ENCODE assay signal across 8 cellular contexts in genomic region chr11:118791015-118791960, GRCh38. TPM values are rescaled to one million over a fixed set of nuclear protein-coding genes. Genes with fewer than 3 reads are reported as not detected.
DNase-seq lines count a peak whose midpoint lies in the region; ATAC-seq and TF ChIP-seq lines count a peak whose summit lies in the region.

DDX6 (minus strand) TSS chr11:118791164; CDS start chr11:118786251, 4,913 bp downstream.

- in situ Hi-C loops in SK-MEL-5 (cut with HindIII; ENCODE audit: low pct_unique_long_range_greater_than_20kb, low sequenced_read_pairs), result loop anchor here (10.0 kb wide), 1 partner anchor 86 kb away; no protein-coding TSS in a partner anchor

- H3K27me3 ChIP-seq in GM23338 (ENCODE audit: insufficient read depth), result no peaks in the 10 kb centered on the region
- H3K27me3 ChIP-seq in MM.1S (replicated peaks; ENCODE audit: insufficient read depth, low read length), result no peaks in the 10 kb centered on the region
- H3K27me3 ChIP-seq in neuronal stem cell (ENCODE audit: control insufficient read depth in 3 of 3, insufficient read depth in 3 of 3, low read depth in 1 of 3, low read length in 3 of 3), result no peaks in the 10 kb centered on the region

- peak within 1 kb of the TSS; percentile 99 for H3K9ac ChIP-seq in MM.1S (ENCODE audit: low read length)
- H3K9ac ChIP-seq in neuronal stem cell (ENCODE audit: low read depth, low read length, poor library complexity), result peak within 1 kb of the TSS; percentile 99

- H3K36me3 Mint-ChIP-seq in GM23338 (ENCODE audit: low read depth), result peaks cover 18% of the 10 kb centered on the region

- peaks cover 14% of the 10 kb centered on the region for H3K27me3 Mint-ChIP-seq in GM23338 (ENCODE audit: insufficient read depth, low read depth, poor library complexity)

- H3K4me1 ChIP-seq in GM23338 (ENCODE audit: insufficient read depth) (peaks cover 26% of the 10 kb centered on the region), MM.1S (ENCODE audit: low read length) (peaks cover 24% of the 10 kb centered on the region), neuronal stem cell (ENCODE audit: control insufficient read depth in 2 of 2, insufficient read depth in 1 of 2, low read depth in 1 of 2, low read length in 2 of 2) (peaks cover 6 to 9% of the 10 kb centered on the region in 2 donors)

- H3K27ac ChIP-seq in GM23338 (ENCODE audit: low read depth), result peak within 1 kb of the TSS; percentile 99
- peak within 1 kb of the TSS; percentile 93 for H3K27ac ChIP-seq in MM.1S (ENCODE audit: low read length)
- peak within 1 kb of the TSS; percentile 95 for H3K27ac ChIP-seq in neuronal stem cell (replicated peaks; ENCODE audit: low read length)

- H3K9me3 ChIP-seq in MM.1S (replicated peaks; ENCODE audit: insufficient read depth, low read length) (no peaks in the 10 kb centered on the region), neuronal stem cell (replicated peaks in 1 of 2; ENCODE audit: control insufficient read depth in 2 of 2, insufficient read depth in 1 of 2, low read depth in 1 of 2, low read length in 2 of 2) (peaks cover 0 to 2% of the 10 kb centered on the region in 2 donors)

- H2BK15ac ChIP-seq in neuronal stem cell (ENCODE audit: low read length), result peak within 1 kb of the TSS; percentile 92

- peak within 1 kb of the TSS; percentile 98 for H3K4me3 Mint-ChIP-seq in GM23338

- H3K79me1 ChIP-seq in neuronal stem cell (ENCODE audit: low read depth, low read length), result peaks cover 4% of the 10 kb centered on the region

- peaks cover 31% of the 10 kb centered on the region for H4K20me1 ChIP-seq in GM23338 (replicated peaks; ENCODE audit: insufficient read depth)
- peaks cover 15% of the 10 kb centered on the region for H4K20me1 ChIP-seq in MM.1S (ENCODE audit: insufficient read depth, low read length)

- H2BK120ac ChIP-seq in neuronal stem cell (ENCODE audit: low read depth, low read length), result peak within 1 kb of the TSS; percentile 99

- peak within 1 kb of the TSS; percentile 92 for H4K8ac ChIP-seq in neuronal stem cell (ENCODE audit: low read depth, low read length)

- H3K9me2 ChIP-seq in GM23338 (ENCODE audit: insufficient read depth) (no peaks in the 10 kb centered on the region), MM.1S (replicated peaks; ENCODE audit: insufficient read depth, low read length) (no peaks in the 10 kb centered on the region)

- no CpG with 5 or more reads among the region's 94 CpGs for WGBS in neuronal stem cell (ENCODE audit: extremely low coverage in 2 of 2, insufficient read length in 2 of 2, insufficient replicate concordance in 1 of 2), 2 donors

- H3K36me3 ChIP-seq in GM23338 (ENCODE audit: insufficient read depth), result no peaks in the 10 kb centered on the region
- H3K36me3 ChIP-seq in MM.1S (replicated peaks; ENCODE audit: insufficient read depth, low read length), result no peaks in the 10 kb centered on the region; the same call in 1 of the 2 replicates
- H3K36me3 ChIP-seq in neuronal stem cell (replicated peaks in 1 of 2; ENCODE audit: control insufficient read depth in 2 of 2, insufficient read depth in 2 of 2, low read length in 2 of 2), result peaks cover 0 to 15% of the 10 kb centered on the region in 2 donors

- H4K91ac ChIP-seq in neuronal stem cell (ENCODE audit: low read depth, low read length, poor library complexity), result peak within 1 kb of the TSS; percentile 99

- DNase-seq in DMS153 (lab: John Stamatoyannopoulos, UW) (peak; percentile 82), GM23338 (ENCODE audit: low spot score) (peak; percentile 88), MM.1S (peak; percentile 80), SK-MEL-5 (ENCODE audit: low read depth, low spot score) (peak; percentile 68), foreskin melanocyte (peak; percentile 65), neuronal stem cell (ENCODE audit: low spot score) (peak; percentile 79), stromal cell of bone marrow (ENCODE audit: low read depth) (peak; percentile 80)
- peak; percentile 91 for DNase-seq in activated naive CD4-positive, alpha-beta T cell treated with Interleukin-2 at 50 U/mL for 16 hours

- H2AK5ac ChIP-seq in neuronal stem cell (ENCODE audit: low read depth, low read length), result peak within 1 kb of the TSS; percentile 98

- H3K14ac ChIP-seq in neuronal stem cell (ENCODE audit: low read length), result peak within 1 kb of the TSS; percentile 97

- H3F3A ChIP-seq in GM23338 (replicated peaks; ENCODE audit: low read depth) (no peaks in the 10 kb centered on the region), MM.1S (ENCODE audit: insufficient read depth, low read length) (peaks cover 32% of the 10 kb centered on the region)

- TF ChIP-seq CTCF in GM23338 (conservative IDR thresholded peaks at IDR 0.05; ENCODE audit: low read depth in 2 of 2) (peak in 1 of 2 experiments; percentile 48; a peak in 3 of 4 replicates), MM.1S (IDR thresholded peaks at IDR 0.05; ENCODE audit: low read length) (peak; percentile 32)

- H3K4me3 ChIP-seq in GM23338 (peak within 1 kb of the TSS; percentile 97), MM.1S (ENCODE audit: low read length) (peak within 1 kb of the TSS; percentile 83), neuronal stem cell (ENCODE audit: low read length in 2 of 2) (peak within 1 kb of the TSS; percentile 91 to 99)

- peak within 1 kb of the TSS; percentile 98 for H2BK5ac ChIP-seq in neuronal stem cell (ENCODE audit: low read length)

- peak within 1 kb of the TSS; percentile 100 for H3K18ac ChIP-seq in neuronal stem cell (ENCODE audit: low read length)

- H3K9me3 Mint-ChIP-seq in GM23338, result no peaks in the 10 kb centered on the region; the same call in 2 of the 3 replicates

- H3K27ac Mint-ChIP-seq in GM23338, result peak within 1 kb of the TSS; percentile 99

- H3K79me2 ChIP-seq in GM23338 (replicated peaks; ENCODE audit: insufficient read depth) (peaks cover 50% of the 10 kb centered on the region), MM.1S (ENCODE audit: low read length) (peaks cover 59% of the 10 kb centered on the region)

- H3K4me2 ChIP-seq in GM23338 (peak within 1 kb of the TSS; percentile 78), MM.1S (ENCODE audit: low read depth, low read length) (peak within 1 kb of the TSS; percentile 90), neuronal stem cell (ENCODE audit: insufficient read depth, low read length, poor library complexity, severe bottlenecking) (peak within 1 kb of the TSS; percentile 84)

- peak; percentile 64 for ATAC-seq in GM23338

- peak within 1 kb of the TSS; percentile 83; the same call in 1 of the 2 replicates for H2AFZ ChIP-seq in GM23338
- H2AFZ ChIP-seq in MM.1S (ENCODE audit: low read length), result peak within 1 kb of the TSS; percentile 60
- peak within 1 kb of the TSS; percentile 96 for H2AFZ ChIP-seq in neuronal stem cell (ENCODE audit: low read length)

- peak within 1 kb of the TSS; percentile 97 for H3K4ac ChIP-seq in neuronal stem cell (ENCODE audit: low read length)

- peaks cover 23% of the 10 kb centered on the region for H3K4me1 Mint-ChIP-seq in GM23338

- no peak within 1 kb of the TSS for H2BK12ac ChIP-seq in neuronal stem cell (ENCODE audit: low read length)

- H3K23ac ChIP-seq in neuronal stem cell (ENCODE audit: low read depth, low read length, poor library complexity), result peak within 1 kb of the TSS; percentile 97

TF ChIP-seq in GM23338, 12 proteins besides CTCF, POLR2A, EP300 and RAD21 (continues in another document):
- TF ChIP-seq JUNB (IDR thresholded peaks at IDR 0.05; ENCODE audit: unreplicated experiment), result no peak
- TF ChIP-seq, protein P1, sequence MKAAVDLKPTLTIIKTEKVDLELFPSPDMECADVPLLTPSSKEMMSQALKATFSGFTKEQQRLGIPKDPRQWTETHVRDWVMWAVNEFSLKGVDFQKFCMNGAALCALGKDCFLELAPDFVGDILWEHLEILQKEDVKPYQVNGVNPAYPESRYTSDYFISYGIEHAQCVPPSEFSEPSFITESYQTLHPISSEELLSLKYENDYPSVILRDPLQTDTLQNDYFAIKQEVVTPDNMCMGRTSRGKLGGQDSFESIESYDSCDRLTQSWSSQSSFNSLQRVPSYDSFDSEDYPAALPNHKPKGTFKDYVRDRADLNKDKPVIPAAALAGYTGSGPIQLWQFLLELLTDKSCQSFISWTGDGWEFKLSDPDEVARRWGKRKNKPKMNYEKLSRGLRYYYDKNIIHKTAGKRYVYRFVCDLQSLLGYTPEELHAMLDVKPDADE (IDR thresholded peaks at IDR 0.05), result peak; percentile 12; the same call in 1 of the 2 replicates
- TF ChIP-seq EZH2phosphoT487 (IDR thresholded peaks at IDR 0.05; ENCODE audit: unreplicated experiment), result no peak
- no peak for TF ChIP-seq CREB1 (CRISPR knock-in tag; IDR thresholded peaks at IDR 0.05; ENCODE audit: low read depth)
- no peak for TF ChIP-seq NANOG (IDR thresholded peaks at IDR 0.05; ENCODE audit: borderline replicate concordance)
- no peak for TF ChIP-seq ZNF114 (CRISPR knock-in tag; IDR thresholded peaks at IDR 0.05)
- no peak for TF ChIP-seq EZH2 (IDR thresholded peaks at IDR 0.05; ENCODE audit: low read depth, unreplicated experiment)
- no peak for TF ChIP-seq STAT1 (IDR thresholded peaks at IDR 0.05; ENCODE audit: unreplicated experiment)

RNA-seq across cellular contexts. Expression of gene DDX6, which starts in this region (rescaled TPM):
- total RNA-seq in GM23338 (2014; rRNA removed; shearing (Covaris generic)), result 205 and 253 TPM in 2 replicates
- 59.1 and 68.3 TPM in 2 replicates for polyA plus RNA-seq in GM23338 (2016; fragmentation: Nextera tagmentation; extraction: Ambion mirVana)
- total RNA-seq in SK-MEL-5 (2014; rRNA removed; shearing (Covaris generic)), result 56.5 and 59.2 TPM in 2 replicates
- 23.7 and 37.8 TPM in 2 replicates for polyA plus RNA-seq in SK-MEL-5 (2015; cell fraction: cytosol; rRNA removed)
- 12.7 and 16.6 TPM in 2 replicates for polyA plus RNA-seq in SK-MEL-5 (2015; cell fraction: nucleus; rRNA removed)
- polyA plus RNA-seq in neuronal stem cell (2013, experiment 1 of 2), result 57.0 TPM
- polyA plus RNA-seq in neuronal stem cell (2013, experiment 2 of 2), result 59.6 TPM

Comparison
In these comparisons a context has a peak if more than half of its experiments do, and no peak if none do; other contexts are left out.
1. Peak in every context shown above with its lines: DNase-seq, ATAC-seq, H3K4me3 ChIP-seq and H3K27ac ChIP-seq.